8 cellular contexts compared by ENCODE assay signal in genomic region chr1:35269190-35269988, GRCh38. TPM values are rescaled to one million over a fixed set of nuclear protein-coding genes. Genes with fewer than 3 reads are reported as not detected.
DNase-seq lines count a peak whose midpoint lies in the region; ATAC-seq and TF ChIP-seq lines count a peak whose summit lies in the region.

No MANE protein-coding gene starts in this region.

- peak overlapping the region; percentile 93 for H4K8ac ChIP-seq in mesenchymal stem cell (ENCODE audit: low read length)

- peak overlapping the region; percentile 49 to 93 for H3K4ac ChIP-seq in mesenchymal stem cell (ENCODE audit: low read depth in 1 of 2, low read length in 2 of 2)

- H3K27ac Mint-ChIP-seq in brain, result peak overlapping the region; percentile 78 to 94 (median 90)

- H3K4me2 ChIP-seq in Karpas-422 (ENCODE audit: low read depth, low read length, poor library complexity, severe bottlenecking) (peak overlapping the region; percentile 72), mesenchymal stem cell (ENCODE audit: low read length, poor library complexity, severe bottlenecking) (peak overlapping the region; percentile 67)

- H3K23ac ChIP-seq in mesenchymal stem cell (ENCODE audit: low read length in 2 of 2), result no peak overlapping the region

- H3K27me3 ChIP-seq in Karpas-422 (ENCODE audit: low read length), result no peaks in the 10 kb centered on the region
- no peaks in the 10 kb centered on the region for H3K27me3 ChIP-seq in mesenchymal stem cell (ENCODE audit: control insufficient read depth in 1 of 2, insufficient read depth in 1 of 2, low read length in 2 of 2)
- H3K27me3 ChIP-seq in uterus, result no peaks in the 10 kb centered on the region

- peak; percentile 41 for DNase-seq in GF-D8 (lab: John Stamatoyannopoulos, UW)
- DNase-seq in Karpas-422, result no peak
- peak; percentile 30 for DNase-seq in mesenchymal stem cell
- DNase-seq in uterus, result no peak
- DNase-seq in HK-2 (ENCODE audit: unreplicated experiment), result no peak
- no peak for DNase-seq in NCI-H1105 treated with DMSO at 0.1 percent for 48 hours (lab: John Stamatoyannopoulos, UW)

- no peaks in the 10 kb centered on the region for H4K20me1 ChIP-seq in Karpas-422 (ENCODE audit: insufficient read depth, low read depth, low read length)

- no peak for ATAC-seq in HG03135 (IDR thresholded peaks at IDR 0.05; ENCODE audit: unreplicated experiment)

- H3K27ac ChIP-seq in Karpas-422 (ENCODE audit: low read length) (peak overlapping the region; percentile 76), mesenchymal stem cell (ENCODE audit: low read length, poor library complexity, severe bottlenecking) (no peak overlapping the region), uterus (peak overlapping the region; percentile 87 to 90)

- H3K18ac ChIP-seq in mesenchymal stem cell (ENCODE audit: low read depth in 1 of 2, low read length in 2 of 2), result peak overlapping the region; percentile 93 to 95

- H3K9ac ChIP-seq in Karpas-422 (ENCODE audit: low read length) (peak overlapping the region; percentile 96), mesenchymal stem cell (ENCODE audit: low read length) (peak overlapping the region; percentile 92)

- peak overlapping the region; percentile 81 to 96 for H3K14ac ChIP-seq in mesenchymal stem cell (ENCODE audit: low read length in 2 of 2)

- H2BK12ac ChIP-seq in mesenchymal stem cell (ENCODE audit: low read length in 2 of 2), result no peak overlapping the region

- peaks cover 40% of the 10 kb centered on the region for H3K36me3 Mint-ChIP-seq in brain

- peak overlapping the region; percentile 87 to 93 (median 90) for H3K4me3 Mint-ChIP-seq in brain

- TF ChIP-seq POLR2A in uterus (IDR thresholded peaks at IDR 0.05), result no peak

- TF ChIP-seq CTCF in brain (conservative IDR thresholded peaks at IDR 0.05), result no peak
- no peak for TF ChIP-seq CTCF in uterus (IDR thresholded peaks at IDR 0.05)

- peak overlapping the region; percentile 95 for H2BK120ac ChIP-seq in mesenchymal stem cell (ENCODE audit: low read depth, low read length)

- H2AK5ac ChIP-seq in mesenchymal stem cell (ENCODE audit: low read length, severe bottlenecking), result peak overlapping the region; percentile 32

- H2AFZ ChIP-seq in Karpas-422 (ENCODE audit: low read length), result peak overlapping the region; percentile 53; the same call in 1 of the 2 replicates
- peak overlapping the region; percentile 77 for H2AFZ ChIP-seq in mesenchymal stem cell (ENCODE audit: low read depth, low read length)

- H3K79me2 ChIP-seq in Karpas-422 (ENCODE audit: low read length), result peaks cover 58% of the 10 kb centered on the region

- H3K4me1 ChIP-seq in Karpas-422 (ENCODE audit: low read length) (peaks cover 20% of the 10 kb centered on the region), mesenchymal stem cell (ENCODE audit: control insufficient read depth, insufficient read depth, low read depth, low read length) (peaks cover 4% of the 10 kb centered on the region), uterus (no peaks in the 10 kb centered on the region)

- H3K79me1 ChIP-seq in mesenchymal stem cell (replicated peaks; ENCODE audit: low read length, poor library complexity, severe bottlenecking), result no peaks in the 10 kb centered on the region

- H3K27me3 Mint-ChIP-seq in brain, result peaks cover 15% of the 10 kb centered on the region

- no peaks in the 10 kb centered on the region for H3K9me2 ChIP-seq in Karpas-422 (replicated peaks; ENCODE audit: insufficient read depth, low read length)

- intact Hi-C loops in uterus (cut with DNase I; ENCODE audit: low total_unique reads), result no loop called here

- peak overlapping the region; percentile 80 for H3K4me3 ChIP-seq in Karpas-422 (ENCODE audit: low read length)
- peak overlapping the region; percentile 91 to 93 for H3K4me3 ChIP-seq in mesenchymal stem cell (ENCODE audit: insufficient read depth in 1 of 2, low read depth in 1 of 2, low read length in 2 of 2)
- H3K4me3 ChIP-seq in uterus, result peak overlapping the region; percentile 92 to 97

- no peaks in the 10 kb centered on the region for H3K9me3 ChIP-seq in Karpas-422 (ENCODE audit: low read length)
- H3K9me3 ChIP-seq in mesenchymal stem cell (ENCODE audit: control insufficient read depth, low read length), result no peaks in the 10 kb centered on the region
- no peaks in the 10 kb centered on the region for H3K9me3 ChIP-seq in uterus

- peaks cover 19% of the 10 kb centered on the region for H3K36me3 ChIP-seq in Karpas-422 (ENCODE audit: insufficient read depth, low read length)
- peaks cover 0 to 3% of the 10 kb centered on the region in 2 experiments for H3K36me3 ChIP-seq in mesenchymal stem cell (ENCODE audit: control insufficient read depth in 1 of 2, insufficient read depth in 2 of 2, low read depth in 1 of 2, low read length in 2 of 2)
- no peaks in the 10 kb centered on the region for H3K36me3 ChIP-seq in uterus

- 13% methylated on average over 16 of the region's 24 CpGs for WGBS in mesenchymal stem cell

- H2BK15ac ChIP-seq in mesenchymal stem cell (ENCODE audit: low read depth, poor library complexity, severe bottlenecking), result peak overlapping the region; percentile 97

- peaks cover 55% of the 10 kb centered on the region for H3K4me1 Mint-ChIP-seq in brain

- peak overlapping the region; percentile 98 for H4K91ac ChIP-seq in mesenchymal stem cell (ENCODE audit: low read length)

- H3K9me3 Mint-ChIP-seq in brain, result peaks cover 2 to 7% (median 4%) of the 10 kb centered on the region in 5 experiments

- no peak overlapping the region for H2BK5ac ChIP-seq in mesenchymal stem cell (ENCODE audit: low read depth, low read length, poor library complexity, severe bottlenecking)

RNA-seq across cellular contexts. Expression of gene ZMYM4, which starts 0.9 kb away (rescaled TPM):
- 45.7 and 46.3 TPM in 2 replicates for total RNA-seq in Karpas-422 (2014; rRNA removed; shearing (Covaris generic); ENCODE audit: low replicate concordance)
- 13.8 TPM for polyA plus RNA-seq in brain (ENCODE audit: insufficient read depth, low read depth, low replicate concordance)
- polyA plus RNA-seq in mesenchymal stem cell (2013, experiment 1 of 2), result 23.3 TPM
- polyA plus RNA-seq in mesenchymal stem cell (2013, experiment 2 of 2), result 21.7 TPM
- total RNA-seq in uterus, result 10 to 100 TPM; 19.7 to 84.9 (median 49.9) TPM

Comparison
In these comparisons a context has a peak if more than half of its experiments do, and no peak if none do; other contexts are left out.
1. DNase-seq: peak in GF-D8 (single experiment) and mesenchymal stem cell (single experiment); none in Karpas-422 (single experiment), uterus (0 of 2), HK-2 (single experiment) and NCI-H1105 treated with DMSO at 0.1 percent for 48 hours (single experiment).
2. Peak in every context shown above with its lines, with median percentiles within 50 percentile points of each other: H3K4me3 ChIP-seq.